ENCODE assay signal across 11 cellular contexts in genomic region chr7:65239324-65239706, GRCh38.
DNase-seq lines count a peak whose midpoint lies in the region; ATAC-seq and TF ChIP-seq lines count a peak whose summit lies in the region.
"Had no signal": no experiment of that assay in that cellular context is flagged by ENCODE, and none has a peak within 500 bp of the region (broad histone marks: within the 10 kb centered on the region; RNA-seq: fewer than 3 reads in every experiment).

No MANE protein-coding gene starts in this region.

- H3K36me3 ChIP-seq in colonic mucosa (no peaks in the 10 kb centered on the region), urinary bladder (ENCODE audit: insufficient read depth) (no peaks in the 10 kb centered on the region), thyroid gland (no peaks in the 10 kb centered on the region)

- H3K4me1 ChIP-seq in colonic mucosa (no peaks in the 10 kb centered on the region), urinary bladder (ENCODE audit: insufficient read depth) (no peaks in the 10 kb centered on the region), thyroid gland (peaks cover 0 to 8% of the 10 kb centered on the region in 2 donors)

- no peaks in the 10 kb centered on the region for H3K36me3 Mint-ChIP-seq in nephron (ENCODE audit: low read depth)

- no peak for ATAC-seq in Right ventricle myocardium inferior
- ATAC-seq in Right ventricle myocardium superior (ENCODE audit: poor library complexity), result no peak

- no peak for TF ChIP-seq POLR2A in thyroid gland (IDR thresholded peaks at IDR 0.05)

- H3K27me3 Mint-ChIP-seq in nephron (ENCODE audit: low read depth), result peaks cover 7% of the 10 kb centered on the region

- H3K9me3 ChIP-seq in colonic mucosa (no peaks in the 10 kb centered on the region), thyroid gland (no peaks in the 10 kb centered on the region)

- no peak for TF ChIP-seq CTCF in colonic mucosa (IDR thresholded peaks at IDR 0.05)
- TF ChIP-seq CTCF in nephron (IDR thresholded peaks at IDR 0.05; ENCODE audit: unreplicated experiment in 3 of 3), result no peak
- no peak for TF ChIP-seq CTCF in thyroid gland (IDR thresholded peaks at IDR 0.05)

- H3K27ac Mint-ChIP-seq in nephron, result no peak overlapping the region
- H3K27ac Mint-ChIP-seq: activated CD8-positive, alpha-beta T cell treated with anti-CD3 and anti-CD28 coated beads, Interleukin-2, amount 10 ng/mL, durations not matched to agents 7 days and 5 days had no signal

- no peaks in the 10 kb centered on the region for H3K9me3 Mint-ChIP-seq in nephron

- no peak overlapping the region for H3K9ac ChIP-seq in colonic mucosa (ENCODE audit: low read depth in 2 of 2, low read length in 2 of 2)

- peak overlapping the region; percentile 68 to 86 (median 70) for H3K4me3 Mint-ChIP-seq in nephron
- H3K4me3 Mint-ChIP-seq: activated CD8-positive, alpha-beta T cell treated with anti-CD3 and anti-CD28 coated beads, Interleukin-2, amount 10 ng/mL, durations not matched to agents 7 days and 5 days had no signal

- H3K4me3 ChIP-seq in colonic mucosa (peak overlapping the region; percentile 33), urinary bladder (ENCODE audit: low read depth, low read length) (peak overlapping the region; percentile 54), thyroid gland (replicated peaks in 1 of 3) (peak overlapping the region in 1 of 3 donors; percentile 54)

- H3K27me3 ChIP-seq in colonic mucosa, result peaks cover 7% of the 10 kb centered on the region
- H3K27me3 ChIP-seq in thyroid gland, result no peaks in the 10 kb centered on the region

- intact Hi-C loops in Right ventricle myocardium inferior (cut with DNase I), result no loop called here
- intact Hi-C loops in Right ventricle myocardium superior (cut with DNase I), result loop anchor here (5.0 kb wide), 1 partner anchor 202 kb away; no protein-coding TSS in a partner anchor
- intact Hi-C loops in colonic mucosa (cut with DNase I), result no loop called here
- intact Hi-C loops in thyroid gland (cut with DNase I), result no loop called here

- H3K27ac ChIP-seq in colonic mucosa, result no peak overlapping the region
- no peak overlapping the region for H3K27ac ChIP-seq in urinary bladder (ENCODE audit: low read depth)
- no peak overlapping the region for H3K27ac ChIP-seq in thyroid gland

- H3K4me1 Mint-ChIP-seq in nephron, result no peaks in the 10 kb centered on the region

- DNase-seq in Right ventricle myocardium inferior (ENCODE audit: missing footprints) (peak; percentile 71), Right ventricle myocardium superior (no peak), colonic mucosa (no peak), NOMO-1 (lab: John Stamatoyannopoulos, UW; ENCODE audit: unreplicated experiment in 2 of 2) (no peak), thyroid gland (no peak), NCI-H1092 (lab: John Stamatoyannopoulos, UW) (no peak)
- DNase-seq: NCI-H1417 treated with DMSO at 0.1 percent for 48 hours, RPMI8226 had no signal

- WGBS in urinary bladder, result 45% methylated on average over 20 of the region's 20 CpGs
- 34 to 41% methylated on average over 9 to 15 of the region's 20 CpGs for WGBS in thyroid gland, 2 donors
